ENCODE assay signal across 1 cellular context in genomic region chr7:158818325-158819213, GRCh38.
A peak's percentile ranks its signal among the peaks of the same experiment; 100 is the strongest.
TF ChIP-seq lines count a peak whose summit lies in the region.

No MANE protein-coding gene starts in this region.

TF ChIP-seq in A549, 52 proteins besides CTCF, POLR2A, EP300 and RAD21 (continued from another document):
- TF ChIP-seq BCL3 (IDR thresholded peaks at IDR 0.05) (0 out of 3 replicates have a peak, but pooled peaks have one; percentile 61), MAFK (IDR thresholded peaks at IDR 0.05; ENCODE audit: partially characterized antibody) (peak; percentile 2), MYC (IDR thresholded peaks at IDR 0.05; ENCODE audit: borderline replicate concordance, low read length) (peak; percentile 60; the same call in 1 of the 2 replicates), GATA3 (IDR thresholded peaks at IDR 0.05; ENCODE audit: borderline replicate concordance) (peak; percentile 82), HOXA7 (CRISPR knock-in tag; IDR thresholded peaks at IDR 0.05) (no peak), KDM1A (IDR thresholded peaks at IDR 0.05; ENCODE audit: low read depth) (no peak), HDAC2 (IDR thresholded peaks at IDR 0.05) (no peak), USF2 (IDR thresholded peaks at IDR 0.05) (peak; percentile 74), FOSL2 (IDR thresholded peaks at IDR 0.05) (peak; percentile 72), FOSL2 (CRISPR knock-in tag; IDR thresholded peaks at IDR 0.05) (peak; percentile 97), E2F6 (IDR thresholded peaks at IDR 0.05; ENCODE audit: borderline replicate concordance, low read depth) (no peak; the same call in 1 of the 2 replicates), MAX (IDR thresholded peaks at IDR 0.05) (peak; percentile 90), ZSCAN20 (CRISPR knock-in tag; IDR thresholded peaks at IDR 0.05) (no peak), HOXB13 (CRISPR knock-in tag; IDR thresholded peaks at IDR 0.05; ENCODE audit: low read depth) (no peak), JUNB (IDR thresholded peaks at IDR 0.05) (peak; percentile 50), ZFP36 (IDR thresholded peaks at IDR 0.05; ENCODE audit: borderline replicate concordance, partially characterized antibody) (no peak), TP53 (CRISPR knock-in tag; IDR thresholded peaks at IDR 0.05) (no peak), ATOH8 (CRISPR knock-in tag; IDR thresholded peaks at IDR 0.05; ENCODE audit: low read depth) (0 out of 2 replicates have a peak, but pooled peaks have one; percentile 60), RNF2 (IDR thresholded peaks at IDR 0.05; ENCODE audit: borderline replicate concordance, low read depth) (no peak), PBX3 (IDR thresholded peaks at IDR 0.05) (peak; percentile 82; the same call in 1 of the 2 replicates)
